ENCODE assay signal across 1 cellular context in genomic region chr17:45902892-45903346, GRCh38.
A peak's percentile ranks its signal among the peaks of the same experiment; 100 is the strongest.
TF ChIP-seq lines count a peak whose summit lies in the region.

No MANE protein-coding gene starts in this region.

TF ChIP-seq in HepG2, 621 proteins besides CTCF, POLR2A, EP300 and RAD21 (continues in another document):
- TF ChIP-seq HIC2 (CRISPR knock-in tag; IDR thresholded peaks at IDR 0.05; ENCODE audit: low read depth): no peak
- TF ChIP-seq HNRNPK (IDR thresholded peaks at IDR 0.05; ENCODE audit: low read depth, low read length, poor library complexity, severe bottlenecking): no peak
- no peak for TF ChIP-seq TRIM24 (CRISPR knock-in tag; IDR thresholded peaks at IDR 0.05)
- no peak for TF ChIP-seq SOX6 (IDR thresholded peaks at IDR 0.05)
- TF ChIP-seq SOX6 (CRISPR knock-in tag; IDR thresholded peaks at IDR 0.05): peak; percentile 53
- TF ChIP-seq JUND (CRISPR knock-in tag; IDR thresholded peaks at IDR 0.05): 0 out of 2 replicates have a peak, but pooled peaks have one; percentile 10
- no peak for TF ChIP-seq RBFOX2 (IDR thresholded peaks at IDR 0.05; ENCODE audit: low read depth, low read length)
- no peak for TF ChIP-seq ZNF510 (CRISPR knock-in tag; IDR thresholded peaks at IDR 0.05; ENCODE audit: low read depth)
- TF ChIP-seq SMAD3 (CRISPR knock-in tag; IDR thresholded peaks at IDR 0.05): no peak
- no peak for TF ChIP-seq ZBTB49 (CRISPR knock-in tag; IDR thresholded peaks at IDR 0.05; ENCODE audit: borderline replicate concordance)
- TF ChIP-seq ZNF10 (CRISPR knock-in tag; IDR thresholded peaks at IDR 0.05; ENCODE audit: borderline replicate concordance, low read depth): no peak
- no peak for TF ChIP-seq ZNF276 (CRISPR knock-in tag; IDR thresholded peaks at IDR 0.05; ENCODE audit: low read depth)
- TF ChIP-seq NFE2L2 (IDR thresholded peaks at IDR 0.05; ENCODE audit: low read length): no peak
- no peak for TF ChIP-seq PREB (CRISPR knock-in tag; IDR thresholded peaks at IDR 0.05)
- TF ChIP-seq ZNF225 (CRISPR knock-in tag; IDR thresholded peaks at IDR 0.05): no peak
- TF ChIP-seq ATF7 (IDR thresholded peaks at IDR 0.05): no peak
- TF ChIP-seq ATF7 (CRISPR knock-in tag; IDR thresholded peaks at IDR 0.05): no peak
- TF ChIP-seq CEBPG (CRISPR knock-in tag; IDR thresholded peaks at IDR 0.05): no peak
- no peak for TF ChIP-seq FOXM1 (CRISPR knock-in tag; IDR thresholded peaks at IDR 0.05)
- TF ChIP-seq FOXA1 (IDR thresholded peaks at IDR 0.05): no peak
- peak; percentile 70 for TF ChIP-seq FOXA1 (CRISPR knock-in tag; IDR thresholded peaks at IDR 0.05)
- no peak for TF ChIP-seq MLLT10 (CRISPR knock-in tag; IDR thresholded peaks at IDR 0.05)
- no peak for TF ChIP-seq TBX3 (IDR thresholded peaks at IDR 0.05; ENCODE audit: borderline replicate concordance)
- no peak for TF ChIP-seq MNT (IDR thresholded peaks at IDR 0.05)
- TF ChIP-seq HOXA3 (CRISPR knock-in tag; IDR thresholded peaks at IDR 0.05): peak; percentile 51; the same call in 1 of the 2 replicates
- TF ChIP-seq POGK (CRISPR knock-in tag; conservative IDR thresholded peaks at IDR 0.05): no peak
- no peak for TF ChIP-seq STAT6 (CRISPR knock-in tag; IDR thresholded peaks at IDR 0.05; ENCODE audit: borderline replicate concordance)
- no peak for TF ChIP-seq ZNF850 (CRISPR knock-in tag; conservative IDR thresholded peaks at IDR 0.05)
- no peak; the same call in 1 of the 2 replicates for TF ChIP-seq ISL2 (CRISPR knock-in tag; IDR thresholded peaks at IDR 0.05)
- no peak for TF ChIP-seq ZNF792 (CRISPR knock-in tag; IDR thresholded peaks at IDR 0.05)
- peak; percentile 28; the same call in 1 of the 2 replicates for TF ChIP-seq POGZ (CRISPR knock-in tag; IDR thresholded peaks at IDR 0.05)
- TF ChIP-seq HIVEP1 (CRISPR knock-in tag; IDR thresholded peaks at IDR 0.05): no peak
- TF ChIP-seq GMEB2 (CRISPR knock-in tag; IDR thresholded peaks at IDR 0.05; ENCODE audit: low read depth): no peak
- TF ChIP-seq ZNF143 (CRISPR knock-in tag; IDR thresholded peaks at IDR 0.05): no peak
- TF ChIP-seq ZNF30 (CRISPR knock-in tag; IDR thresholded peaks at IDR 0.05): no peak
- TF ChIP-seq ZNF20 (CRISPR knock-in tag; IDR thresholded peaks at IDR 0.05): no peak
- peak; percentile 56; the same call in 1 of the 2 replicates for TF ChIP-seq ZNF281 (CRISPR knock-in tag; IDR thresholded peaks at IDR 0.05; ENCODE audit: borderline replicate concordance)
